ENCODE assay signal across 1 cellular context in the genomic region with DNA sequence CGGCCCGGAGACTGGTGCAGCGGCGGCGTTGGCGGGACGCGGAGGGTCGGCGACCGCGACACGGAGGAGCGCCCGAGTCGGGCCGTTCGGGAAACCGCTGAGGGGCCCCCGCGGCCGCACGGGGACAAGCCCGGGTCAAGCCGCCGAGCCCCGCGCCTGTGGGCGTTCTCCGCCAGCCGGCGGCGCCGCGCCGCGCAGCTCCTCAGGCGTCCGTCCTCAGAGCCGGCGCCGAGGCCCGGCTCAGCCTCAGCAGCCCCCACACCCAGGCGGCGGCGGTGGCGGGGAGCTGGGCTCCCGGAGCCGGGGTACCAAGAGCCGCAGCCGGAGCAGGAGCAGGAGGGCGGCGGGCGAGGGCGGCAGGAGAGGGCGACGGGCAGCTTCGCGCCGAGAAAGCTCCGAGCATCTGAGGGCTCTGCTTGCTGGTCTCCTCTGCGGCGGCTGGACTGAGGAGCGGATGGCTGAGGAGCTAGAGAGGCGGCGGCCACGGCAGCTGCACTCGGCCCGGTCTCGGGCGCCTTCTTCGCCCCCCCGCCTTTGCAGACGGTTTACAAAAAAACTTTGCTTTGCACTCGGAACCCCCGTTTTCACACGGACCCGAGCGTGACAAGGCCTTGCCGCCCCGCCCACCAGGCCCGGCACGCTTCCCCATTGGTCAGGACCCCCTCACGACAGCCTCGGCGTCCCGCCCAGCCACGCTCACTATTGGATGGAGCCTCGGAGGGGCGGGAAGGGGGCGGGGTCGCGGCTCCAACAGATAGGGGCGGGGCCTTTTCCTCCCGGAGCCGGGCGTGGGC.
TF ChIP-seq lines count a peak whose summit lies in the region.

A gene with protein sequence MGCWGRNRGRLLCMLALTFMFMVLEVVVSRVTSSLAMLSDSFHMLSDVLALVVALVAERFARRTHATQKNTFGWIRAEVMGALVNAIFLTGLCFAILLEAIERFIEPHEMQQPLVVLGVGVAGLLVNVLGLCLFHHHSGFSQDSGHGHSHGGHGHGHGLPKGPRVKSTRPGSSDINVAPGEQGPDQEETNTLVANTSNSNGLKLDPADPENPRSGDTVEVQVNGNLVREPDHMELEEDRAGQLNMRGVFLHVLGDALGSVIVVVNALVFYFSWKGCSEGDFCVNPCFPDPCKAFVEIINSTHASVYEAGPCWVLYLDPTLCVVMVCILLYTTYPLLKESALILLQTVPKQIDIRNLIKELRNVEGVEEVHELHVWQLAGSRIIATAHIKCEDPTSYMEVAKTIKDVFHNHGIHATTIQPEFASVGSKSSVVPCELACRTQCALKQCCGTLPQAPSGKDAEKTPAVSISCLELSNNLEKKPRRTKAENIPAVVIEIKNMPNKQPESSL (minus strand): TSS at position 522 of the 794 bp plus-strand sequence. CDS start 549 bp downstream, outside the sequence.

TF ChIP-seq in K562, 482 proteins besides CTCF, POLR2A, EP300 and RAD21 (continued from another document and continues in another):
- TF ChIP-seq, protein P1, sequence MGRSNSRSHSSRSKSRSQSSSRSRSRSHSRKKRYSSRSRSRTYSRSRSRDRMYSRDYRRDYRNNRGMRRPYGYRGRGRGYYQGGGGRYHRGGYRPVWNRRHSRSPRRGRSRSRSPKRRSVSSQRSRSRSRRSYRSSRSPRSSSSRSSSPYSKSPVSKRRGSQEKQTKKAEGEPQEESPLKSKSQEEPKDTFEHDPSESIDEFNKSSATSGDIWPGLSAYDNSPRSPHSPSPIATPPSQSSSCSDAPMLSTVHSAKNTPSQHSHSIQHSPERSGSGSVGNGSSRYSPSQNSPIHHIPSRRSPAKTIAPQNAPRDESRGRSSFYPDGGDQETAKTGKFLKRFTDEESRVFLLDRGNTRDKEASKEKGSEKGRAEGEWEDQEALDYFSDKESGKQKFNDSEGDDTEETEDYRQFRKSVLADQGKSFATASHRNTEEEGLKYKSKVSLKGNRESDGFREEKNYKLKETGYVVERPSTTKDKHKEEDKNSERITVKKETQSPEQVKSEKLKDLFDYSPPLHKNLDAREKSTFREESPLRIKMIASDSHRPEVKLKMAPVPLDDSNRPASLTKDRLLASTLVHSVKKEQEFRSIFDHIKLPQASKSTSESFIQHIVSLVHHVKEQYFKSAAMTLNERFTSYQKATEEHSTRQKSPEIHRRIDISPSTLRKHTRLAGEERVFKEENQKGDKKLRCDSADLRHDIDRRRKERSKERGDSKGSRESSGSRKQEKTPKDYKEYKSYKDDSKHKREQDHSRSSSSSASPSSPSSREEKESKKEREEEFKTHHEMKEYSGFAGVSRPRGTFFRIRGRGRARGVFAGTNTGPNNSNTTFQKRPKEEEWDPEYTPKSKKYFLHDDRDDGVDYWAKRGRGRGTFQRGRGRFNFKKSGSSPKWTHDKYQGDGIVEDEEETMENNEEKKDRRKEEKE (IDR thresholded peaks at IDR 0.05; ENCODE audit: borderline replicate concordance in 1 of 2, control insufficient read depth in 1 of 2, low read depth in 2 of 2, low read length in 1 of 2), result no peak
- TF ChIP-seq, protein P2, sequence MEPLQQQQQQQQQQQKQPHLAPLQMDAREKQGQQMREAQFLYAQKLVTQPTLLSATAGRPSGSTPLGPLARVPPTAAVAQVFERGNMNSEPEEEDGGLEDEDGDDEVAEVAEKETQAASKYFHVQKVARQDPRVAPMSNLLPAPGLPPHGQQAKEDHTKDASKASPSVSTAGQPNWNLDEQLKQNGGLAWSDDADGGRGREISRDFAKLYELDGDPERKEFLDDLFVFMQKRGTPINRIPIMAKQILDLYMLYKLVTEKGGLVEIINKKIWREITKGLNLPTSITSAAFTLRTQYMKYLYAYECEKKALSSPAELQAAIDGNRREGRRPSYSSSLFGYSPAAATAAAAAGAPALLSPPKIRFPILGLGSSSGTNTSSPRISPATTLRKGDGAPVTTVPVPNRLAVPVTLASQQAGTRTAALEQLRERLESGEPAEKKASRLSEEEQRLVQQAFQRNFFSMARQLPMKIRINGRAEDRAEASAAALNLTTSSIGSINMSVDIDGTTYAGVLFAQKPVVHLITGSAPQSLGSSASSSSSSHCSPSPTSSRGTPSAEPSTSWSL (CRISPR knock-in tag; IDR thresholded peaks at IDR 0.05; ENCODE audit: borderline replicate concordance), result no peak
- no peak for TF ChIP-seq RBM17 (IDR thresholded peaks at IDR 0.05; ENCODE audit: borderline replicate concordance, low read depth, low read length)
- TF ChIP-seq GATAD2B (IDR thresholded peaks at IDR 0.05; ENCODE audit: borderline replicate concordance), result peak; percentile 93
- TF ChIP-seq KLF1 (tag; IDR thresholded peaks at IDR 0.05), result 0 out of 2 replicates have a peak, but pooled peaks have one; percentile 53
- TF ChIP-seq NR2F6 (CRISPR knock-in tag; IDR thresholded peaks at IDR 0.05), result no peak
- TF ChIP-seq, protein P3, sequence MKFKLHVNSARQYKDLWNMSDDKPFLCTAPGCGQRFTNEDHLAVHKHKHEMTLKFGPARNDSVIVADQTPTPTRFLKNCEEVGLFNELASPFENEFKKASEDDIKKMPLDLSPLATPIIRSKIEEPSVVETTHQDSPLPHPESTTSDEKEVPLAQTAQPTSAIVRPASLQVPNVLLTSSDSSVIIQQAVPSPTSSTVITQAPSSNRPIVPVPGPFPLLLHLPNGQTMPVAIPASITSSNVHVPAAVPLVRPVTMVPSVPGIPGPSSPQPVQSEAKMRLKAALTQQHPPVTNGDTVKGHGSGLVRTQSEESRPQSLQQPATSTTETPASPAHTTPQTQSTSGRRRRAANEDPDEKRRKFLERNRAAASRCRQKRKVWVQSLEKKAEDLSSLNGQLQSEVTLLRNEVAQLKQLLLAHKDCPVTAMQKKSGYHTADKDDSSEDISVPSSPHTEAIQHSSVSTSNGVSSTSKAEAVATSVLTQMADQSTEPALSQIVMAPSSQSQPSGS (CRISPR knock-in tag; IDR thresholded peaks at IDR 0.05), result peak; percentile 39; the same call in 1 of the 2 replicates
- TF ChIP-seq, protein P4, sequence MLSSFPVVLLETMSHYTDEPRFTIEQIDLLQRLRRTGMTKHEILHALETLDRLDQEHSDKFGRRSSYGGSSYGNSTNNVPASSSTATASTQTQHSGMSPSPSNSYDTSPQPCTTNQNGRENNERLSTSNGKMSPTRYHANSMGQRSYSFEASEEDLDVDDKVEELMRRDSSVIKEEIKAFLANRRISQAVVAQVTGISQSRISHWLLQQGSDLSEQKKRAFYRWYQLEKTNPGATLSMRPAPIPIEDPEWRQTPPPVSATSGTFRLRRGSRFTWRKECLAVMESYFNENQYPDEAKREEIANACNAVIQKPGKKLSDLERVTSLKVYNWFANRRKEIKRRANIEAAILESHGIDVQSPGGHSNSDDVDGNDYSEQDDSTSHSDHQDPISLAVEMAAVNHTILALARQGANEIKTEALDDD (IDR thresholded peaks at IDR 0.05), result no peak
- TF ChIP-seq MCM3 (IDR thresholded peaks at IDR 0.05), result no peak
- TF ChIP-seq XRCC5 (IDR thresholded peaks at IDR 0.05; ENCODE audit: low read depth, low read length), result 0 out of 2 replicates have a peak, but pooled peaks have one; percentile 31
- no peak for TF ChIP-seq ETS2 (tag; IDR thresholded peaks at IDR 0.05; ENCODE audit: borderline replicate concordance, poor library complexity, severe bottlenecking)
- TF ChIP-seq MAZ (CRISPR knock-in tag; conservative IDR thresholded peaks at IDR 0.05 in 1 of 2, IDR thresholded peaks at IDR 0.05 in 1 of 2), result peak; percentile 10 to 72
- TF ChIP-seq DMBX1 (CRISPR knock-in tag; IDR thresholded peaks at IDR 0.05; ENCODE audit: borderline replicate concordance), result no peak
- TF ChIP-seq ZNF3 (CRISPR knock-in tag; IDR thresholded peaks at IDR 0.05), result no peak
- no peak for TF ChIP-seq SMARCA4 (IDR thresholded peaks at IDR 0.05)
- peak; percentile 80 for TF ChIP-seq POLR2G (IDR thresholded peaks at IDR 0.05; ENCODE audit: low read depth, low read length)
- TF ChIP-seq RFX7 (CRISPR knock-in tag; IDR thresholded peaks at IDR 0.05), result no peak
- no peak for TF ChIP-seq ELF4 (CRISPR knock-in tag; IDR thresholded peaks at IDR 0.05)
- no peak for TF ChIP-seq TRIM28 (IDR thresholded peaks at IDR 0.05)
- TF ChIP-seq, protein P5, sequence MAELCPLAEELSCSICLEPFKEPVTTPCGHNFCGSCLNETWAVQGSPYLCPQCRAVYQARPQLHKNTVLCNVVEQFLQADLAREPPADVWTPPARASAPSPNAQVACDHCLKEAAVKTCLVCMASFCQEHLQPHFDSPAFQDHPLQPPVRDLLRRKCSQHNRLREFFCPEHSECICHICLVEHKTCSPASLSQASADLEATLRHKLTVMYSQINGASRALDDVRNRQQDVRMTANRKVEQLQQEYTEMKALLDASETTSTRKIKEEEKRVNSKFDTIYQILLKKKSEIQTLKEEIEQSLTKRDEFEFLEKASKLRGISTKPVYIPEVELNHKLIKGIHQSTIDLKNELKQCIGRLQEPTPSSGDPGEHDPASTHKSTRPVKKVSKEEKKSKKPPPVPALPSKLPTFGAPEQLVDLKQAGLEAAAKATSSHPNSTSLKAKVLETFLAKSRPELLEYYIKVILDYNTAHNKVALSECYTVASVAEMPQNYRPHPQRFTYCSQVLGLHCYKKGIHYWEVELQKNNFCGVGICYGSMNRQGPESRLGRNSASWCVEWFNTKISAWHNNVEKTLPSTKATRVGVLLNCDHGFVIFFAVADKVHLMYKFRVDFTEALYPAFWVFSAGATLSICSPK (IDR thresholded peaks at IDR 0.05; ENCODE audit: borderline replicate concordance), result no peak
- no peak for TF ChIP-seq GABPA (tag; conservative IDR thresholded peaks at IDR 0.05; ENCODE audit: low read depth)
- no peak; the same call in 1 of the 2 replicates for TF ChIP-seq NBN (IDR thresholded peaks at IDR 0.05; ENCODE audit: low read depth)
- no peak for TF ChIP-seq EHMT2 (IDR thresholded peaks at IDR 0.05)
- no peak for TF ChIP-seq PHB2 (IDR thresholded peaks at IDR 0.05; ENCODE audit: low read depth)
- TF ChIP-seq, protein P6, sequence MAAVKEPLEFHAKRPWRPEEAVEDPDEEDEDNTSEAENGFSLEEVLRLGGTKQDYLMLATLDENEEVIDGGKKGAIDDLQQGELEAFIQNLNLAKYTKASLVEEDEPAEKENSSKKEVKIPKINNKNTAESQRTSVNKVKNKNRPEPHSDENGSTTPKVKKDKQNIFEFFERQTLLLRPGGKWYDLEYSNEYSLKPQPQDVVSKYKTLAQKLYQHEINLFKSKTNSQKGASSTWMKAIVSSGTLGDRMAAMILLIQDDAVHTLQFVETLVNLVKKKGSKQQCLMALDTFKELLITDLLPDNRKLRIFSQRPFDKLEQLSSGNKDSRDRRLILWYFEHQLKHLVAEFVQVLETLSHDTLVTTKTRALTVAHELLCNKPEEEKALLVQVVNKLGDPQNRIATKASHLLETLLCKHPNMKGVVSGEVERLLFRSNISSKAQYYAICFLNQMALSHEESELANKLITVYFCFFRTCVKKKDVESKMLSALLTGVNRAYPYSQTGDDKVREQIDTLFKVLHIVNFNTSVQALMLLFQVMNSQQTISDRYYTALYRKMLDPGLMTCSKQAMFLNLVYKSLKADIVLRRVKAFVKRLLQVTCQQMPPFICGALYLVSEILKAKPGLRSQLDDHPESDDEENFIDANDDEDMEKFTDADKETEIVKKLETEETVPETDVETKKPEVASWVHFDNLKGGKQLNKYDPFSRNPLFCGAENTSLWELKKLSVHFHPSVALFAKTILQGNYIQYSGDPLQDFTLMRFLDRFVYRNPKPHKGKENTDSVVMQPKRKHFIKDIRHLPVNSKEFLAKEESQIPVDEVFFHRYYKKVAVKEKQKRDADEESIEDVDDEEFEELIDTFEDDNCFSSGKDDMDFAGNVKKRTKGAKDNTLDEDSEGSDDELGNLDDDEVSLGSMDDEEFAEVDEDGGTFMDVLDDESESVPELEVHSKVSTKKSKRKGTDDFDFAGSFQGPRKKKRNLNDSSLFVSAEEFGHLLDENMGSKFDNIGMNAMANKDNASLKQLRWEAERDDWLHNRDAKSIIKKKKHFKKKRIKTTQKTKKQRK (IDR thresholded peaks at IDR 0.05; ENCODE audit: borderline replicate concordance, low read depth, low read length), result no peak
- TF ChIP-seq, protein P7, sequence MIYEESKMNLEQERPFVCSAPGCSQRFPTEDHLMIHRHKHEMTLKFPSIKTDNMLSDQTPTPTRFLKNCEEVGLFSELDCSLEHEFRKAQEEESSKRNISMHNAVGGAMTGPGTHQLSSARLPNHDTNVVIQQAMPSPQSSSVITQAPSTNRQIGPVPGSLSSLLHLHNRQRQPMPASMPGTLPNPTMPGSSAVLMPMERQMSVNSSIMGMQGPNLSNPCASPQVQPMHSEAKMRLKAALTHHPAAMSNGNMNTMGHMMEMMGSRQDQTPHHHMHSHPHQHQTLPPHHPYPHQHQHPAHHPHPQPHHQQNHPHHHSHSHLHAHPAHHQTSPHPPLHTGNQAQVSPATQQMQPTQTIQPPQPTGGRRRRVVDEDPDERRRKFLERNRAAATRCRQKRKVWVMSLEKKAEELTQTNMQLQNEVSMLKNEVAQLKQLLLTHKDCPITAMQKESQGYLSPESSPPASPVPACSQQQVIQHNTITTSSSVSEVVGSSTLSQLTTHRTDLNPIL (CRISPR knock-in tag; IDR thresholded peaks at IDR 0.05), result no peak
- no peak for TF ChIP-seq ZEB2 (IDR thresholded peaks at IDR 0.05)
- no peak for TF ChIP-seq KDM1A (IDR thresholded peaks at IDR 0.05)
- no peak for TF ChIP-seq ZNF507 (tag; conservative IDR thresholded peaks at IDR 0.05)
- TF ChIP-seq, protein P8, sequence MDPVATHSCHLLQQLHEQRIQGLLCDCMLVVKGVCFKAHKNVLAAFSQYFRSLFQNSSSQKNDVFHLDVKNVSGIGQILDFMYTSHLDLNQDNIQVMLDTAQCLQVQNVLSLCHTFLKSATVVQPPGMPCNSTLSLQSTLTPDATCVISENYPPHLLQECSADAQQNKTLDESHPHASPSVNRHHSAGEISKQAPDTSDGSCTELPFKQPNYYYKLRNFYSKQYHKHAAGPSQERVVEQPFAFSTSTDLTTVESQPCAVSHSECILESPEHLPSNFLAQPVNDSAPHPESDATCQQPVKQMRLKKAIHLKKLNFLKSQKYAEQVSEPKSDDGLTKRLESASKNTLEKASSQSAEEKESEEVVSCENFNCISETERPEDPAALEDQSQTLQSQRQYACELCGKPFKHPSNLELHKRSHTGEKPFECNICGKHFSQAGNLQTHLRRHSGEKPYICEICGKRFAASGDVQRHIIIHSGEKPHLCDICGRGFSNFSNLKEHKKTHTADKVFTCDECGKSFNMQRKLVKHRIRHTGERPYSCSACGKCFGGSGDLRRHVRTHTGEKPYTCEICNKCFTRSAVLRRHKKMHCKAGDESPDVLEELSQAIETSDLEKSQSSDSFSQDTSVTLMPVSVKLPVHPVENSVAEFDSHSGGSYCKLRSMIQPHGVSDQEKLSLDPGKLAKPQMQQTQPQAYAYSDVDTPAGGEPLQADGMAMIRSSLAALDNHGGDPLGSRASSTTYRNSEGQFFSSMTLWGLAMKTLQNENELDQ (CRISPR knock-in tag; IDR thresholded peaks at IDR 0.05; ENCODE audit: borderline replicate concordance), result no peak
- TF ChIP-seq CBX5 (IDR thresholded peaks at IDR 0.05; ENCODE audit: borderline replicate concordance, low read depth), result 0 out of 2 replicates have a peak, but pooled peaks have one; percentile 23
- TF ChIP-seq SMARCE1 (IDR thresholded peaks at IDR 0.05), result no peak
- no peak for TF ChIP-seq POLR2AphosphoS2 (IDR thresholded peaks at IDR 0.05; ENCODE audit: low read length)
- no peak for TF ChIP-seq CBFA2T3 (IDR thresholded peaks at IDR 0.05)
- TF ChIP-seq, protein P9, sequence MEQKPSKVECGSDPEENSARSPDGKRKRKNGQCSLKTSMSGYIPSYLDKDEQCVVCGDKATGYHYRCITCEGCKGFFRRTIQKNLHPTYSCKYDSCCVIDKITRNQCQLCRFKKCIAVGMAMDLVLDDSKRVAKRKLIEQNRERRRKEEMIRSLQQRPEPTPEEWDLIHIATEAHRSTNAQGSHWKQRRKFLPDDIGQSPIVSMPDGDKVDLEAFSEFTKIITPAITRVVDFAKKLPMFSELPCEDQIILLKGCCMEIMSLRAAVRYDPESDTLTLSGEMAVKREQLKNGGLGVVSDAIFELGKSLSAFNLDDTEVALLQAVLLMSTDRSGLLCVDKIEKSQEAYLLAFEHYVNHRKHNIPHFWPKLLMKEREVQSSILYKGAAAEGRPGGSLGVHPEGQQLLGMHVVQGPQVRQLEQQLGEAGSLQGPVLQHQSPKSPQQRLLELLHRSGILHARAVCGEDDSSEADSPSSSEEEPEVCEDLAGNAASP (IDR thresholded peaks at IDR 0.05), result no peak
